12 cellular contexts compared by ENCODE assay signal in genomic region chr13:108266316-108266936, GRCh38. TPM values are rescaled to one million over a fixed set of nuclear protein-coding genes. Genes with fewer than 3 reads are reported as not detected.
A peak's percentile ranks its signal among the peaks of the same experiment; 100 is the strongest.
DNase-seq lines count a peak whose midpoint lies in the region; ATAC-seq and TF ChIP-seq lines count a peak whose summit lies in the region.
"Had no signal": no experiment of that assay in that cellular context is flagged by ENCODE, and none has a peak within 500 bp of the region (broad histone marks: within the 10 kb centered on the region; RNA-seq: fewer than 3 reads in every experiment).

No MANE protein-coding gene starts in this region.

- ATAC-seq in activated T-cell treated with anti-CD3 and anti-CD28 coated beads, Interleukin-2, amount 50 U/mL, for 4 hours, result no peak
- no peak for ATAC-seq in activated naive CD8-positive, alpha-beta T cell treated with anti-CD3 and anti-CD28 coated beads, Interleukin-2, amount 50 U/mL, for 24 hours
- ATAC-seq: GM23338 had no signal

- H3K4me1 Mint-ChIP-seq in activated T-cell treated with anti-CD3 and anti-CD28 coated beads, Interleukin-2, amount 50 U/mL, for 4 hours (ENCODE audit: low read depth), result peaks cover 46% of the 10 kb centered on the region
- H3K4me1 Mint-ChIP-seq in activated naive CD8-positive, alpha-beta T cell treated with anti-CD3 and anti-CD28 coated beads, Interleukin-2, amount 50 U/mL, for 24 hours, result peaks cover 38% of the 10 kb centered on the region
- H3K4me1 Mint-ChIP-seq in osteocyte (ENCODE audit: unreplicated experiment), result peaks cover 17% of the 10 kb centered on the region

- H3K27ac ChIP-seq in skeletal muscle tissue (ENCODE audit: low read depth, low read length), result peak overlapping the region; percentile 8

- peaks cover 8% of the 10 kb centered on the region for H3K36me3 Mint-ChIP-seq in activated T-cell treated with anti-CD3 and anti-CD28 coated beads, Interleukin-2, amount 50 U/mL, for 4 hours (ENCODE audit: insufficient read depth)
- H3K36me3 Mint-ChIP-seq in activated naive CD8-positive, alpha-beta T cell treated with anti-CD3 and anti-CD28 coated beads, Interleukin-2, amount 50 U/mL, for 24 hours (ENCODE audit: low read depth), result peaks cover 7% of the 10 kb centered on the region
- H3K36me3 Mint-ChIP-seq in osteocyte (ENCODE audit: unreplicated experiment), result peaks cover 6% of the 10 kb centered on the region

- H3K4me3 Mint-ChIP-seq in activated T-cell treated with anti-CD3 and anti-CD28 coated beads, Interleukin-2, amount 50 U/mL, for 4 hours, result peak overlapping the region; percentile 67
- peak overlapping the region; percentile 57 for H3K4me3 Mint-ChIP-seq in activated naive CD8-positive, alpha-beta T cell treated with anti-CD3 and anti-CD28 coated beads, Interleukin-2, amount 50 U/mL, for 24 hours
- H3K4me3 Mint-ChIP-seq in osteocyte (ENCODE audit: unreplicated experiment), result no peak overlapping the region
- H3K4me3 Mint-ChIP-seq: GM23338 had no signal

- H3K9ac ChIP-seq in skeletal muscle tissue (ENCODE audit: low read depth in 1 of 3, low read length in 3 of 3), result no peak overlapping the region

- no peaks in the 10 kb centered on the region for H3K9me3 ChIP-seq in skeletal muscle tissue (ENCODE audit: control insufficient read depth in 3 of 3, low read length in 3 of 3)

- peak overlapping the region; percentile 59 for H3K27ac Mint-ChIP-seq in activated naive CD8-positive, alpha-beta T cell treated with anti-CD3 and anti-CD28 coated beads, Interleukin-2, amount 50 U/mL, for 24 hours
- H3K27ac Mint-ChIP-seq in osteocyte (ENCODE audit: unreplicated experiment), result no peak overlapping the region
- H3K27ac Mint-ChIP-seq: GM23338 had no signal

- no peak for DNase-seq in activated T-cell treated with anti-CD3 and anti-CD28 coated beads, Interleukin-2, amount 50 U/mL, for 4 hours
- DNase-seq in activated T-cell treated with anti-CD3 and anti-CD28 coated beads for 4 hours (no peak), NCI-H146 (lab: John Stamatoyannopoulos, UW) (peak; percentile 60), NCI-H2196 treated with DMSO at 0.1 percent for 48 hours (lab: John Stamatoyannopoulos, UW; ENCODE audit: unreplicated experiment) (no peak), NCI-H2107 (lab: John Stamatoyannopoulos, UW) (no peak), osteocyte (ENCODE audit: extremely low spot score, unreplicated experiment) (no peak)
- DNase-seq in activated naive CD8-positive, alpha-beta T cell treated with anti-CD3 and anti-CD28 coated beads, Interleukin-2, amount 50 U/mL, for 24 hours, result no peak
- DNase-seq: activated gamma-delta T cell, mesendoderm, NCI-H524 treated with DMSO at 0.1 percent for 48 hours had no signal

- TF ChIP-seq CTCF in osteocyte (IDR thresholded peaks at IDR 0.05), result no peak

- H3K4me1 ChIP-seq in skeletal muscle tissue (ENCODE audit: control insufficient read depth in 3 of 3, insufficient read depth in 3 of 3, low read length in 3 of 3), result peaks cover 0 to 16% (median 14%) of the 10 kb centered on the region in 3 donors

- no peaks in the 10 kb centered on the region for H3K36me3 ChIP-seq in skeletal muscle tissue (ENCODE audit: control insufficient read depth in 3 of 3, insufficient read depth in 3 of 3, low read length in 3 of 3)

- H3K9me3 Mint-ChIP-seq in activated T-cell treated with anti-CD3 and anti-CD28 coated beads, Interleukin-2, amount 50 U/mL, for 4 hours, result peaks cover 4% of the 10 kb centered on the region
- H3K9me3 Mint-ChIP-seq in activated naive CD8-positive, alpha-beta T cell treated with anti-CD3 and anti-CD28 coated beads, Interleukin-2, amount 50 U/mL, for 24 hours, result no peaks in the 10 kb centered on the region
- no peaks in the 10 kb centered on the region for H3K9me3 Mint-ChIP-seq in osteocyte (ENCODE audit: unreplicated experiment)
- H3K9me3 Mint-ChIP-seq: GM23338 had no signal

- H3K27me3 Mint-ChIP-seq in activated T-cell treated with anti-CD3 and anti-CD28 coated beads, Interleukin-2, amount 50 U/mL, for 4 hours (ENCODE audit: low read depth), result no peaks in the 10 kb centered on the region
- H3K27me3 Mint-ChIP-seq in activated naive CD8-positive, alpha-beta T cell treated with anti-CD3 and anti-CD28 coated beads, Interleukin-2, amount 50 U/mL, for 24 hours, result no peaks in the 10 kb centered on the region
- no peaks in the 10 kb centered on the region for H3K27me3 Mint-ChIP-seq in osteocyte (ENCODE audit: unreplicated experiment)

- H3K27me3 ChIP-seq in skeletal muscle tissue (ENCODE audit: control insufficient read depth in 3 of 3, insufficient read depth in 3 of 3, low read length in 3 of 3), result no peaks in the 10 kb centered on the region

- H3K4me3 ChIP-seq in skeletal muscle tissue (ENCODE audit: low read length in 3 of 3), result no peak overlapping the region
- H3K4me3 ChIP-seq: GM23338 had no signal

RNA-seq across cellular contexts. Expression of gene TNFSF13B, which starts 3.1 kb away (rescaled TPM):
- total RNA-seq in activated T-cell treated with anti-CD3 and anti-CD28 coated beads, Interleukin-2, amount 50 U/mL, for 4 hours, result 1 to 10 TPM in 1 of 3 donors, under 1 TPM in 2; 0.46 to 1.4 (median 0.50) TPM
- total RNA-seq in skeletal muscle tissue (1.6 TPM), osteocyte (1.1 and 1.7 TPM in 2 replicates)

RNA-seq across cellular contexts. Expression of gene ABHD13, which starts 48.2 kb away (rescaled TPM):
- 1 to 10 TPM; 6.6 to 7.4 (median 6.7) TPM for total RNA-seq in activated T-cell treated with anti-CD3 and anti-CD28 coated beads, Interleukin-2, amount 50 U/mL, for 4 hours
- 7.8 TPM for total RNA-seq in skeletal muscle tissue
- 7.8 and 8.5 TPM in 2 replicates for total RNA-seq in osteocyte

RNA-seq across cellular contexts. Expression of gene LIG4, which starts 51.1 kb away (rescaled TPM):
- total RNA-seq in activated T-cell treated with anti-CD3 and anti-CD28 coated beads, Interleukin-2, amount 50 U/mL, for 4 hours, result 10 to 100 TPM in 1 of 3 donors, 1 to 10 TPM in 2; 9.6 to 10.0 (median 9.7) TPM
- 4.2 TPM for total RNA-seq in skeletal muscle tissue
- total RNA-seq in osteocyte, result 10.9 and 12.1 TPM in 2 replicates
